ENCODE assay signal across 18 cellular contexts in genomic region chr2:101858246-101858645, GRCh38.
A peak's percentile ranks its signal among the peaks of the same experiment; 100 is the strongest.
DNase-seq lines count a peak whose midpoint lies in the region; ATAC-seq and TF ChIP-seq lines count a peak whose summit lies in the region.
"Had no signal": no experiment of that assay in that cellular context is flagged by ENCODE, and none has a peak within 500 bp of the region (broad histone marks: within the 10 kb centered on the region; RNA-seq: fewer than 3 reads in every experiment).

No MANE protein-coding gene starts in this region.

- CTCF ChIA-PET in GM10248 (lab: Yijun Ruan, JAX) = interaction anchor here (0.8 to 2.3 kb wide), 3 partner anchors 8 to 615 kb away, joined by 3 to 7 read pairs (median 3); partner anchors contain the start of gene SLC9A4

- no peak for DNase-seq in CD4-positive, CD25-positive, alpha-beta regulatory T cell
- no peak for DNase-seq in GM23338 (ENCODE audit: low spot score)
- no peak for DNase-seq in activated naive CD8-positive, alpha-beta T cell treated with anti-CD3 and anti-CD28 coated beads, Interleukin-2, amount 50 U/mL, for 24 hours
- peak; percentile 70 for DNase-seq in kidney tubule cell (ENCODE audit: low spot score)
- no peak for DNase-seq in GM10248 (ENCODE audit: extremely low spot score)
- no peak for DNase-seq in NCI-H187 treated with DMSO at 0.1 percent for 48 hours (lab: John Stamatoyannopoulos, UW)
- DNase-seq in RKO (ENCODE audit: low spot score) = no peak
- DNase-seq: activated CD4-positive, alpha-beta T cell treated with anti-CD3 and anti-CD28 coated beads, Interleukin-2, amount 10 ng/mL, durations not matched to agents 7 days and 5 days; activated T-cell treated with anti-CD3 and anti-CD28 coated beads for 4 hours; central memory CD4-positive, alpha-beta T cell; effector CD8-positive, alpha-beta T cell; hypothalamus; mucosa of descending colon; NCI-H69; ovary; stimulated activated CD4-positive, alpha-beta T cell treated with anti-CD3 and anti-CD28 coated beads, Interleukin-4, amount 100 ng/mL, for 1 hour; testis had no signal

- no peaks in the 10 kb centered on the region for H3K9me3 Mint-ChIP-seq in CD4-positive, CD25-positive, alpha-beta regulatory T cell
- H3K9me3 Mint-ChIP-seq in GM23338 = no peaks in the 10 kb centered on the region
- no peaks in the 10 kb centered on the region for H3K9me3 Mint-ChIP-seq in activated naive CD8-positive, alpha-beta T cell treated with anti-CD3 and anti-CD28 coated beads, Interleukin-2, amount 50 U/mL, for 24 hours
- H3K9me3 Mint-ChIP-seq: activated CD4-positive, alpha-beta T cell treated with anti-CD3 and anti-CD28 coated beads, Interleukin-2, amount 10 ng/mL, durations not matched to agents 7 days and 5 days had no signal

- no peak overlapping the region for H3K4me2 ChIP-seq in GM23338

- no peaks in the 10 kb centered on the region for H3K27me3 ChIP-seq in CD4-positive, CD25-positive, alpha-beta regulatory T cell (ENCODE audit: control insufficient read depth, insufficient read depth, low read length)
- no peaks in the 10 kb centered on the region for H3K27me3 ChIP-seq in GM23338 (ENCODE audit: insufficient read depth)
- H3K27me3 ChIP-seq: ovary, testis had no signal

- no peaks in the 10 kb centered on the region for H3K9me2 ChIP-seq in GM23338 (ENCODE audit: insufficient read depth)

- no peaks in the 10 kb centered on the region for H3K4me1 ChIP-seq in CD4-positive, CD25-positive, alpha-beta regulatory T cell (ENCODE audit: control insufficient read depth, insufficient read depth, low read length, poor library complexity, severe bottlenecking)
- no peaks in the 10 kb centered on the region; the same call in 1 of the 2 replicates for H3K4me1 ChIP-seq in GM23338 (ENCODE audit: insufficient read depth)
- H3K4me1 ChIP-seq: testis had no signal

- H2AFZ ChIP-seq in GM23338 = no peak overlapping the region

- no peaks in the 10 kb centered on the region for H3K27me3 Mint-ChIP-seq in CD4-positive, CD25-positive, alpha-beta regulatory T cell
- peaks cover 3% of the 10 kb centered on the region for H3K27me3 Mint-ChIP-seq in GM23338 (ENCODE audit: insufficient read depth, low read depth, poor library complexity)
- H3K27me3 Mint-ChIP-seq in activated naive CD8-positive, alpha-beta T cell treated with anti-CD3 and anti-CD28 coated beads, Interleukin-2, amount 50 U/mL, for 24 hours = no peaks in the 10 kb centered on the region
- H3K27me3 Mint-ChIP-seq: activated CD4-positive, alpha-beta T cell treated with anti-CD3 and anti-CD28 coated beads, Interleukin-2, amount 10 ng/mL, durations not matched to agents 7 days and 5 days had no signal

- H3K4me1 Mint-ChIP-seq in CD4-positive, CD25-positive, alpha-beta regulatory T cell = peaks cover 5 to 12% (median 6%) of the 10 kb centered on the region in 4 donors
- H3K4me1 Mint-ChIP-seq in GM23338 = peaks cover 10% of the 10 kb centered on the region
- H3K4me1 Mint-ChIP-seq in activated naive CD8-positive, alpha-beta T cell treated with anti-CD3 and anti-CD28 coated beads, Interleukin-2, amount 50 U/mL, for 24 hours = peaks cover 4% of the 10 kb centered on the region

- peaks cover 90% of the 10 kb centered on the region for H3K36me3 ChIP-seq in CD4-positive, CD25-positive, alpha-beta regulatory T cell (ENCODE audit: control insufficient read depth, insufficient read depth, low read length)
- H3K36me3 ChIP-seq in GM23338 (ENCODE audit: insufficient read depth) = peaks cover 18% of the 10 kb centered on the region
- H3K36me3 ChIP-seq: ovary had no signal

- no peaks in the 10 kb centered on the region for H3F3A ChIP-seq in GM23338 (replicated peaks; ENCODE audit: low read depth)

- no peak overlapping the region for H3K27ac ChIP-seq in CD4-positive, CD25-positive, alpha-beta regulatory T cell (ENCODE audit: insufficient read depth, low read length, poor library complexity, severe bottlenecking)
- no peak overlapping the region; the same call in 1 of the 2 replicates for H3K27ac ChIP-seq in GM23338 (ENCODE audit: low read depth)
- H3K27ac ChIP-seq: ovary, testis had no signal

- ATAC-seq in CD4-positive, CD25-positive, alpha-beta regulatory T cell (ENCODE audit: low read depth in 2 of 2) = no peak
- ATAC-seq in GM23338 = no peak
- no peak for ATAC-seq in activated naive CD8-positive, alpha-beta T cell treated with anti-CD3 and anti-CD28 coated beads, Interleukin-2, amount 50 U/mL, for 24 hours
- ATAC-seq in GM18861 (IDR thresholded peaks at IDR 0.05; ENCODE audit: unreplicated experiment) = no peak
- ATAC-seq: mucosa of descending colon had no signal

- H4K20me1 ChIP-seq in GM23338 (replicated peaks; ENCODE audit: insufficient read depth) = peaks cover 5% of the 10 kb centered on the region; the same call in 1 of the 2 replicates

- H3K4me3 ChIP-seq in CD4-positive, CD25-positive, alpha-beta regulatory T cell (ENCODE audit: low read depth, low read length) = no peak overlapping the region
- no peak overlapping the region for H3K4me3 ChIP-seq in GM23338
- H3K4me3 ChIP-seq: mucosa of descending colon, ovary, testis had no signal

- H3K79me2 ChIP-seq in GM23338 (replicated peaks; ENCODE audit: insufficient read depth) = no peaks in the 10 kb centered on the region

- POLR2A ChIA-PET in GM10248 (lab: Yijun Ruan, JAX) = no interaction called here

- TF ChIP-seq CTCF in GM23338 (conservative IDR thresholded peaks at IDR 0.05; ENCODE audit: low read depth in 2 of 2) (no peak), GM10248 (IDR thresholded peaks at IDR 0.05; ENCODE audit: control extremely low read depth, extremely low read depth, low read depth, missing control alignments) (no peak)

- peak overlapping the region in 2 of 3 donors; percentile 37 to 82 for H3K27ac Mint-ChIP-seq in CD4-positive, CD25-positive, alpha-beta regulatory T cell
- peak overlapping the region; percentile 78; the same call in 1 of the 2 replicates for H3K27ac Mint-ChIP-seq in GM23338
- H3K27ac Mint-ChIP-seq in activated naive CD8-positive, alpha-beta T cell treated with anti-CD3 and anti-CD28 coated beads, Interleukin-2, amount 50 U/mL, for 24 hours = peak overlapping the region; percentile 73
- H3K27ac Mint-ChIP-seq: activated CD4-positive, alpha-beta T cell treated with anti-CD3 and anti-CD28 coated beads, Interleukin-2, amount 10 ng/mL, durations not matched to agents 7 days and 5 days had no signal

- H3K4me3 Mint-ChIP-seq in CD4-positive, CD25-positive, alpha-beta regulatory T cell = no peak overlapping the region
- H3K4me3 Mint-ChIP-seq in GM23338 = no peak overlapping the region
- H3K4me3 Mint-ChIP-seq in activated naive CD8-positive, alpha-beta T cell treated with anti-CD3 and anti-CD28 coated beads, Interleukin-2, amount 50 U/mL, for 24 hours = no peak overlapping the region
- H3K4me3 Mint-ChIP-seq: activated CD4-positive, alpha-beta T cell treated with anti-CD3 and anti-CD28 coated beads, Interleukin-2, amount 10 ng/mL, durations not matched to agents 7 days and 5 days had no signal

- peaks cover 57% of the 10 kb centered on the region for H3K36me3 Mint-ChIP-seq in CD4-positive, CD25-positive, alpha-beta regulatory T cell
- peaks cover 39% of the 10 kb centered on the region for H3K36me3 Mint-ChIP-seq in GM23338 (ENCODE audit: low read depth)
- peaks cover 27% of the 10 kb centered on the region for H3K36me3 Mint-ChIP-seq in activated naive CD8-positive, alpha-beta T cell treated with anti-CD3 and anti-CD28 coated beads, Interleukin-2, amount 50 U/mL, for 24 hours (ENCODE audit: low read depth)

- no peaks in the 10 kb centered on the region for H3K9me3 ChIP-seq in CD4-positive, CD25-positive, alpha-beta regulatory T cell (ENCODE audit: control insufficient read depth in 2 of 2, low read length in 2 of 2)
- H3K9me3 ChIP-seq: mucosa of descending colon, ovary, testis had no signal

TF ChIP-seq in GM23338, 12 proteins besides CTCF, POLR2A, EP300 and RAD21 (continues in another document):
- TF ChIP-seq REST (IDR thresholded peaks at IDR 0.05; ENCODE audit: unreplicated experiment) = no peak
- no peak for TF ChIP-seq ZNF114 (CRISPR knock-in tag; IDR thresholded peaks at IDR 0.05)
- no peak for TF ChIP-seq POLR2AphosphoS5 (IDR thresholded peaks at IDR 0.05; ENCODE audit: low read depth)
- TF ChIP-seq JUNB (IDR thresholded peaks at IDR 0.05; ENCODE audit: unreplicated experiment) = no peak
- no peak for TF ChIP-seq ETS1 (IDR thresholded peaks at IDR 0.05)
